ENCODE assay signal across 26 cellular contexts in genomic region chr22:27372364-27372763, GRCh38.
"Had no signal": no experiment of that assay in that cellular context is flagged by ENCODE, and none has a peak within 500 bp of the region (broad histone marks: within the 10 kb centered on the region; RNA-seq: fewer than 3 reads in every experiment).

No MANE protein-coding gene starts in this region.

- ATAC-seq: activated naive CD8-positive, alpha-beta T cell treated with anti-CD3 and anti-CD28 coated beads, Interleukin-2, amount 50 U/mL, for 24 hours had no signal

- H3K9me3 Mint-ChIP-seq: activated CD4-positive, alpha-beta memory T cell treated with anti-CD3 and anti-CD28 coated beads for 36 hours; activated CD4-positive, alpha-beta T cell treated with anti-CD3 and anti-CD28 coated beads, Interleukin-2, amount 10 ng/mL, durations not matched to agents 7 days and 5 days; activated naive CD4-positive, alpha-beta T cell treated with anti-CD3 and anti-CD28 coated beads, Interleukin-2, amount 10 ng/mL, durations not matched to agents 7 days and 5 days had no signal

- H3K4me1 Mint-ChIP-seq: activated CD4-positive, alpha-beta T cell treated with anti-CD3 and anti-CD28 coated beads, Interleukin-2, amount 10 ng/mL, durations not matched to agents 7 days and 5 days; activated naive CD4-positive, alpha-beta T cell treated with anti-CD3 and anti-CD28 coated beads, Interleukin-2, amount 10 ng/mL, durations not matched to agents 7 days and 5 days; activated naive CD8-positive, alpha-beta T cell treated with anti-CD3 and anti-CD28 coated beads, Interleukin-2, amount 50 U/mL, for 24 hours had no signal

- DNase-seq: activated CD4-positive, alpha-beta memory T cell treated with anti-CD3 and anti-CD28 coated beads for 36 hours; activated CD4-positive, alpha-beta T cell treated with anti-CD3 and anti-CD28 coated beads, Interleukin-2, amount 10 ng/mL, durations not matched to agents 7 days and 5 days; activated CD8-positive, alpha-beta memory T cell treated with anti-CD3 and anti-CD28 coated beads, Interleukin-2, amount 50 U/mL, for 4 hours; activated effector memory CD4-positive, alpha-beta T cell treated with Interleukin-2 at 50 U/mL for 16 hours; activated naive CD4-positive, alpha-beta T cell treated with anti-CD3 and anti-CD28 coated beads, Interleukin-2, amount 10 ng/mL, durations not matched to agents 7 days and 5 days; activated naive CD8-positive, alpha-beta T cell treated with anti-CD3 and anti-CD28 coated beads, Interleukin-2, amount 50 U/mL, for 24 hours; activated T-cell treated with anti-CD3 and anti-CD28 coated beads, Interleukin-2, amount 50 U/mL, for 48 hours; anterior cingulate cortex; Kasumi-1; KG1; MG63; NCI-H1048; NCI-H1105 treated with DMSO at 0.1 percent for 48 hours; NCI-H1436; NCI-H1694; NCI-H1930; NCI-H2081 treated with DMSO at 0.1 percent for 48 hours; NCI-H345; NCI-H524 treated with DMSO at 0.1 percent for 48 hours; OCI-M1; Right ventricle myocardium superior; SW 1271; T-helper 1 cell; T-helper 2 cell; T-helper 9 cell had no signal

- H3K4me3 ChIP-seq: MG63 had no signal

- H3K36me3 Mint-ChIP-seq: activated CD4-positive, alpha-beta memory T cell treated with anti-CD3 and anti-CD28 coated beads for 36 hours; activated naive CD4-positive, alpha-beta T cell treated with anti-CD3 and anti-CD28 coated beads, Interleukin-2, amount 10 ng/mL, durations not matched to agents 7 days and 5 days; activated naive CD8-positive, alpha-beta T cell had no signal

- H3K4me3 Mint-ChIP-seq: activated CD4-positive, alpha-beta memory T cell treated with anti-CD3 and anti-CD28 coated beads for 36 hours; activated CD4-positive, alpha-beta T cell treated with anti-CD3 and anti-CD28 coated beads, Interleukin-2, amount 10 ng/mL, durations not matched to agents 7 days and 5 days; activated naive CD4-positive, alpha-beta T cell treated with anti-CD3 and anti-CD28 coated beads, Interleukin-2, amount 10 ng/mL, durations not matched to agents 7 days and 5 days; activated naive CD8-positive, alpha-beta T cell; activated naive CD8-positive, alpha-beta T cell treated with anti-CD3 and anti-CD28 coated beads, Interleukin-2, amount 50 U/mL, for 24 hours had no signal

- H3K36me3 ChIP-seq: MG63 had no signal

- H3K27ac Mint-ChIP-seq: activated CD4-positive, alpha-beta memory T cell treated with anti-CD3 and anti-CD28 coated beads for 36 hours; activated naive CD4-positive, alpha-beta T cell treated with anti-CD3 and anti-CD28 coated beads, Interleukin-2, amount 10 ng/mL, durations not matched to agents 7 days and 5 days; activated naive CD8-positive, alpha-beta T cell; activated naive CD8-positive, alpha-beta T cell treated with anti-CD3 and anti-CD28 coated beads, Interleukin-2, amount 50 U/mL, for 24 hours had no signal
